In the genomic region with DNA sequence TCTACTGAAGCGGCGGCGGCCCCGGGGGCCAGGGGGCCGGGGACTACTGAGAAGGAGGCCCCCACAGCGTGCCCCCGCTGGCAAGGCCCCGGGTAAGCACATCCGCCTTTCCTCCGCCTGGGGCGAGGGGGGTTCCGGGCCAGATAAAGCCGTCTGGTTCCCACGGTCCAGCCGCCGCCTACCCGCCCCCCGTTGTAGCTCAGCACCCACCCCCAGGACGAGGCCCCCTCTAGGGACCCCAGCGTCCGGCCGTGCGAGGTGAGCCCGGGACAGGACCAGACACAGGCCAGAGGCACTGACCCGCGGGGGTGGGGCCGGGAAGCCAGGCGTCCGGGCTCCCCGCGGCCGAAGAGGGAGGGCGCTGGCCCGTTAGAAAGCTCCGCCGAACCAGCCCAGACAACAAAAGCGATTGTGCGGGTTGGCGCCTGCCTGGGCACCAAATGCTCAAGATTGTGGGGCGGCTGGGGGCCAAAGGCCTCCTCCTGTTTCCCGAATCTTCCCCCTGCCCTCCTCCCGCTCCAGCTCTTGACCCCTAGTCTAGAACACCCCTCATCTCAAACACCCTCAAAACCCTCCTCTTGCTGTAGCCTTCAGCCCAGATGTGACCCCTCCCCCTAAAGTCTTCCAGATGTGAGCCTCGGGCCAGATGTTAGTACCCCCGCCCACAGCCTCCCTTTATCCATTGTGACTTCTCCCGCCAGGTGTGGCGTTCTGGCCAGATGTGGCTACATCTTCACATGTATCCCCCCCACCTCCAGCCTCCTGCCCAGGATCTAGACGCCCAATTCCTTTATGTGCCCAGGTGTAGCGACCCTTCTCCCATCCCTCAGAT, we compare ENCODE assay signal across 2 cellular contexts.
A peak's percentile ranks its signal among the peaks of the same experiment; 100 is the strongest.
TF ChIP-seq lines count a peak whose summit lies in the region.

No MANE protein-coding gene starts in this region.

TF ChIP-seq in H1, 55 proteins besides CTCF, POLR2A, EP300 and RAD21:
- 0 out of 2 replicates have a peak, but pooled peaks have one; percentile 44 for TF ChIP-seq TCF12 (IDR thresholded peaks at IDR 0.05; ENCODE audit: low read depth, low read length)
- no peak for TF ChIP-seq CEBPB (IDR thresholded peaks at IDR 0.05; ENCODE audit: low read depth, low read length)
TF ChIP-seq in H1: peak in this region for 1.

TF ChIP-seq in neural cell, 6 proteins besides CTCF, POLR2A, EP300 and RAD21:
- TF ChIP-seq, protein P1, sequence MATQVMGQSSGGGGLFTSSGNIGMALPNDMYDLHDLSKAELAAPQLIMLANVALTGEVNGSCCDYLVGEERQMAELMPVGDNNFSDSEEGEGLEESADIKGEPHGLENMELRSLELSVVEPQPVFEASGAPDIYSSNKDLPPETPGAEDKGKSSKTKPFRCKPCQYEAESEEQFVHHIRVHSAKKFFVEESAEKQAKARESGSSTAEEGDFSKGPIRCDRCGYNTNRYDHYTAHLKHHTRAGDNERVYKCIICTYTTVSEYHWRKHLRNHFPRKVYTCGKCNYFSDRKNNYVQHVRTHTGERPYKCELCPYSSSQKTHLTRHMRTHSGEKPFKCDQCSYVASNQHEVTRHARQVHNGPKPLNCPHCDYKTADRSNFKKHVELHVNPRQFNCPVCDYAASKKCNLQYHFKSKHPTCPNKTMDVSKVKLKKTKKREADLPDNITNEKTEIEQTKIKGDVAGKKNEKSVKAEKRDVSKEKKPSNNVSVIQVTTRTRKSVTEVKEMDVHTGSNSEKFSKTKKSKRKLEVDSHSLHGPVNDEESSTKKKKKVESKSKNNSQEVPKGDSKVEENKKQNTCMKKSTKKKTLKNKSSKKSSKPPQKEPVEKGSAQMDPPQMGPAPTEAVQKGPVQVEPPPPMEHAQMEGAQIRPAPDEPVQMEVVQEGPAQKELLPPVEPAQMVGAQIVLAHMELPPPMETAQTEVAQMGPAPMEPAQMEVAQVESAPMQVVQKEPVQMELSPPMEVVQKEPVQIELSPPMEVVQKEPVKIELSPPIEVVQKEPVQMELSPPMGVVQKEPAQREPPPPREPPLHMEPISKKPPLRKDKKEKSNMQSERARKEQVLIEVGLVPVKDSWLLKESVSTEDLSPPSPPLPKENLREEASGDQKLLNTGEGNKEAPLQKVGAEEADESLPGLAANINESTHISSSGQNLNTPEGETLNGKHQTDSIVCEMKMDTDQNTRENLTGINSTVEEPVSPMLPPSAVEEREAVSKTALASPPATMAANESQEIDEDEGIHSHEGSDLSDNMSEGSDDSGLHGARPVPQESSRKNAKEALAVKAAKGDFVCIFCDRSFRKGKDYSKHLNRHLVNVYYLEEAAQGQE (IDR thresholded peaks at IDR 0.05; ENCODE audit: borderline replicate concordance) = no peak
- no peak for TF ChIP-seq TAF1 (IDR thresholded peaks at IDR 0.05; ENCODE audit: low read depth)
- TF ChIP-seq POLR2AphosphoS5 (IDR thresholded peaks at IDR 0.05) = no peak
- TF ChIP-seq MXI1 (conservative IDR thresholded peaks at IDR 0.05; ENCODE audit: poor library complexity, severe bottlenecking) = no peak
- TF ChIP-seq EZH2 (IDR thresholded peaks at IDR 0.05; ENCODE audit: borderline replicate concordance, insufficient read depth, low read length, poor library complexity, severe bottlenecking) = no peak
